ENCODE assay signal across 8 cellular contexts in genomic region chr1:119372493-119373086, GRCh38. TPM values are rescaled to one million over a fixed set of nuclear protein-coding genes. Genes with fewer than 3 reads are reported as not detected.
DNase-seq lines count a peak whose midpoint lies in the region; ATAC-seq and TF ChIP-seq lines count a peak whose summit lies in the region.

No MANE protein-coding gene starts in this region.

- DNase-seq in AG10803 (ENCODE audit: low read depth) (peak; percentile 39), SW480 (ENCODE audit: low spot score) (peak; percentile 58), right lobe of liver (peak in 2 of 3 donors; percentile 32 to 60), NCI-H345 treated with DMSO at 0.1 percent for 48 hours (lab: John Stamatoyannopoulos, UW; ENCODE audit: unreplicated experiment) (no peak)
- no peak for DNase-seq in stimulated activated naive CD4-positive, alpha-beta T cell treated with Interleukin-2 at 50 U/mL for 16 hours (lab: John Stamatoyannopoulos, UW)

- H3K4me3 ChIP-seq in AG10803 (ENCODE audit: low read length) (no peak overlapping the region), right lobe of liver (peak overlapping the region in 1 of 3 donors; percentile 7)

- peaks cover 0 to 91% (median 19%) of the 10 kb centered on the region in 4 donors for H3K4me1 ChIP-seq in right lobe of liver

- H3K9me3 ChIP-seq in right lobe of liver: no peaks in the 10 kb centered on the region

- no peak for TF ChIP-seq POLR2A in right lobe of liver (IDR thresholded peaks at IDR 0.05)

- peak overlapping the region in 2 of 3 donors; percentile 56 to 61 for H3K27ac ChIP-seq in right lobe of liver

- intact Hi-C loops in right lobe of liver (cut with DNase I): no loop called here

- TF ChIP-seq CTCF in AG10803 (conservative IDR thresholded peaks at IDR 0.05; ENCODE audit: low read length) (peak; percentile 34), right lobe of liver (IDR thresholded peaks at IDR 0.05) (peak; percentile 38 to 50 (median 46))

- no peaks in the 10 kb centered on the region for H3K36me3 ChIP-seq in right lobe of liver

- ATAC-seq in GM18867 (IDR thresholded peaks at IDR 0.05; ENCODE audit: unreplicated experiment): peak; percentile 81
- peak; percentile 70 for ATAC-seq in HG03280 (IDR thresholded peaks at IDR 0.05; ENCODE audit: unreplicated experiment)
- ATAC-seq in right lobe of liver: peak; percentile 60 to 76 (median 74)
- no peak for ATAC-seq in HG03045 (IDR thresholded peaks at IDR 0.05; ENCODE audit: unreplicated experiment)

- no peaks in the 10 kb centered on the region for H3K27me3 ChIP-seq in right lobe of liver

- 7% methylated on average over 6 of the region's 6 CpGs for whole genome bisulfite sequencing in right lobe of liver (ENCODE audit: insufficient coverage, low coverage, low lambda C conversion rate, missing lambda C conversion rate)

RNA-seq across cellular contexts. Expression of gene HAO2, which starts 4.0 kb away (rescaled TPM):
- 100 to 1,000 TPM in 3 of 6 experiments, 10 to 100 TPM in 3; 33.9 to 282 (median 99.3) TPM for total RNA-seq in right lobe of liver

RNA-seq across cellular contexts. Expression of gene HSD3B2, which starts 42.4 kb away (rescaled TPM):
- total RNA-seq in right lobe of liver: under 1 TPM in 1 of 6 experiments, not detected in 5; 0.49 TPM

Comparison
In these comparisons a context has a peak if more than half of its experiments do, and no peak if none do; other contexts are left out.
1. DNase-seq: peak in AG10803 (single experiment), SW480 (single experiment) and right lobe of liver (2 of 3); none in NCI-H345 treated with DMSO at 0.1 percent for 48 hours (single experiment) and stimulated activated naive CD4-positive, alpha-beta T cell treated with Interleukin-2 at 50 U/mL for 16 hours (single experiment).